18 cellular contexts compared by ENCODE assay signal in genomic region chr12:109989380-109989779, GRCh38. TPM values are rescaled to one million over a fixed set of nuclear protein-coding genes. Genes with fewer than 3 reads are reported as not detected.
A peak's percentile ranks its signal among the peaks of the same experiment; 100 is the strongest.
DNase-seq lines count a peak whose midpoint lies in the region; ATAC-seq and TF ChIP-seq lines count a peak whose summit lies in the region.
"Had no signal": no experiment of that assay in that cellular context is flagged by ENCODE, and none has a peak within 500 bp of the region (broad histone marks: within the 10 kb centered on the region; RNA-seq: fewer than 3 reads in every experiment).

No MANE protein-coding gene starts in this region.

- no peak overlapping the region for H3K4me3 Mint-ChIP-seq in activated naive CD4-positive, alpha-beta T cell treated with anti-CD3 and anti-CD28 coated beads, Interleukin-2, amount 50 U/mL, for 24 hours
- H3K4me3 Mint-ChIP-seq in glutamatergic neuron (ENCODE audit: unreplicated experiment) = peak overlapping the region; percentile 52
- H3K4me3 Mint-ChIP-seq: CD8-positive, alpha-beta memory T cell; dendritic cell treated with granulocyte-macrophage colony-stimulating factor and Interleukin-4, amounts not matched to agents 40 ng/mL and 50 ng/mL, for 4 days; neural crest cell had no signal

- H3K4me1 Mint-ChIP-seq in activated naive CD4-positive, alpha-beta T cell treated with anti-CD3 and anti-CD28 coated beads, Interleukin-2, amount 50 U/mL, for 24 hours = peaks cover 59% of the 10 kb centered on the region
- peaks cover 24% of the 10 kb centered on the region for H3K4me1 Mint-ChIP-seq in glutamatergic neuron (ENCODE audit: low read depth, unreplicated experiment)

- H3K36me3 ChIP-seq in stomach = peaks cover 26 to 82% (median 73%) of the 10 kb centered on the region in 4 donors

- H3K9me3 Mint-ChIP-seq in activated naive CD4-positive, alpha-beta T cell treated with anti-CD3 and anti-CD28 coated beads, Interleukin-2, amount 50 U/mL, for 24 hours = no peaks in the 10 kb centered on the region
- no peaks in the 10 kb centered on the region for H3K9me3 Mint-ChIP-seq in glutamatergic neuron (ENCODE audit: unreplicated experiment)
- H3K9me3 Mint-ChIP-seq: CD8-positive, alpha-beta memory T cell; dendritic cell treated with granulocyte-macrophage colony-stimulating factor and Interleukin-4, amounts not matched to agents 40 ng/mL and 50 ng/mL, for 4 days; neural crest cell had no signal

- WGBS in stomach, 5 donors = 67 to 84% (median 69%) methylated on average over 5 of the region's 5 CpGs

- H3K4me1 ChIP-seq in stomach = peaks cover 2 to 51% (median 28%) of the 10 kb centered on the region in 4 donors
- H3K4me1 ChIP-seq: testis had no signal

- no peak for DNase-seq in activated naive CD4-positive, alpha-beta T cell (lab: John Stamatoyannopoulos, UW)
- DNase-seq in NCI-H69 (lab: John Stamatoyannopoulos, UW) (peak; percentile 55), glutamatergic neuron (no peak), stomach (no peak), A172 (ENCODE audit: low spot score) (no peak), sciatic nerve (ENCODE audit: low spot score) (no peak)
- DNase-seq: activated T-cell treated with anti-CD3 and anti-CD28 coated beads, Interleukin-2, amount 50 U/mL, for 48 hours; CD8-positive, alpha-beta memory T cell; DND-41; foreskin melanocyte; NCI-H1092 treated with DMSO at 0.1 percent for 48 hours; SHP77; testis had no signal

- no peak overlapping the region for H3K4me3 ChIP-seq in stomach
- H3K4me3 ChIP-seq: testis had no signal

- ATAC-seq in HG02938 (IDR thresholded peaks at IDR 0.05; ENCODE audit: unreplicated experiment) (no peak), sciatic nerve (no peak)

- no peak for TF ChIP-seq EP300 in stomach (IDR thresholded peaks at IDR 0.05)

- intact Hi-C loops in stomach (cut with DNase I; ENCODE audit: low total_unique reads) = no loop called here
- intact Hi-C loops in sciatic nerve (cut with DNase I) = no loop called here

- no peak for TF ChIP-seq POLR2A in stomach (IDR thresholded peaks at IDR 0.05)

- peaks cover 20% of the 10 kb centered on the region for H3K36me3 Mint-ChIP-seq in activated naive CD4-positive, alpha-beta T cell treated with anti-CD3 and anti-CD28 coated beads, Interleukin-2, amount 50 U/mL, for 24 hours
- no peaks in the 10 kb centered on the region for H3K36me3 Mint-ChIP-seq in glutamatergic neuron (ENCODE audit: unreplicated experiment)

- H3K27ac ChIP-seq in stomach = peak overlapping the region in 3 of 5 donors; percentile 27 to 31 (median 29)
- H3K27ac ChIP-seq: epithelial cell of prostate, testis had no signal

- peak overlapping the region; percentile 82 for H3K27ac Mint-ChIP-seq in activated naive CD4-positive, alpha-beta T cell treated with anti-CD3 and anti-CD28 coated beads, Interleukin-2, amount 50 U/mL, for 24 hours
- H3K27ac Mint-ChIP-seq in glutamatergic neuron (ENCODE audit: unreplicated experiment) = peak overlapping the region; percentile 1
- H3K27ac Mint-ChIP-seq: dendritic cell treated with granulocyte-macrophage colony-stimulating factor and Interleukin-4, amounts not matched to agents 40 ng/mL and 50 ng/mL, for 4 days had no signal

- TF ChIP-seq CTCF in glutamatergic neuron (IDR thresholded peaks at IDR 0.05; ENCODE audit: partially characterized antibody, unreplicated experiment) (no peak), stomach (IDR thresholded peaks at IDR 0.05) (no peak)

- no peaks in the 10 kb centered on the region for H3K27me3 ChIP-seq in stomach
- H3K27me3 ChIP-seq: testis had no signal

- no peaks in the 10 kb centered on the region for H3K9me3 ChIP-seq in stomach
- H3K9me3 ChIP-seq: testis had no signal

- H3K27me3 Mint-ChIP-seq in activated naive CD4-positive, alpha-beta T cell treated with anti-CD3 and anti-CD28 coated beads, Interleukin-2, amount 50 U/mL, for 24 hours = no peaks in the 10 kb centered on the region
- no peaks in the 10 kb centered on the region for H3K27me3 Mint-ChIP-seq in glutamatergic neuron (ENCODE audit: unreplicated experiment)
- H3K27me3 Mint-ChIP-seq: CD8-positive, alpha-beta memory T cell; dendritic cell treated with granulocyte-macrophage colony-stimulating factor and Interleukin-4, amounts not matched to agents 40 ng/mL and 50 ng/mL, for 4 days had no signal

RNA-seq across cellular contexts. Expression of gene GIT2, which starts 6.8 kb away (rescaled TPM):
- total RNA-seq in glutamatergic neuron (ENCODE audit: unreplicated experiment) (54.9 TPM), stomach (10 to 100 TPM; 25.8 to 98.6 (median 61.0) TPM), sciatic nerve (66.6 TPM)
- 10 to 100 TPM in 1 of 3 donors, 1 to 10 TPM in 2; 6.4 to 10.6 (median 7.2) TPM for polyA plus RNA-seq in stomach
- total RNA-seq in A172 (2014; rRNA removed; shearing (Covaris generic)) = 30.2 and 30.3 TPM in 2 replicates

RNA-seq across cellular contexts. Expression of gene ANKRD13A, which starts 9.8 kb away (rescaled TPM):
- 139 TPM for total RNA-seq in glutamatergic neuron (ENCODE audit: unreplicated experiment)
- 100 to 1,000 TPM in 1 of 5 donors, 10 to 100 TPM in 4; 17.7 to 150 (median 56.6) TPM for total RNA-seq in stomach
- polyA plus RNA-seq in stomach = 10 to 100 TPM; 13.0 to 15.6 (median 13.6) TPM
- 131 and 155 TPM in 2 replicates for total RNA-seq in A172 (2014; rRNA removed; shearing (Covaris generic))
- 41.1 TPM for total RNA-seq in sciatic nerve

RNA-seq across cellular contexts. Expression of gene C12orf76, which starts 58.9 kb away (rescaled TPM):
- total RNA-seq in glutamatergic neuron (ENCODE audit: unreplicated experiment) (43.3 TPM), stomach (10 to 100 TPM in 4 of 5 donors, 1 to 10 TPM in 1; 7.0 to 44.2 (median 13.8) TPM), sciatic nerve (40.3 TPM)
- polyA plus RNA-seq in stomach = 10 to 100 TPM in 1 of 3 donors, 1 to 10 TPM in 2; 7.8 to 11.5 (median 9.8) TPM
- total RNA-seq in A172 (2014; rRNA removed; shearing (Covaris generic)) = 12.9 and 18.3 TPM in 2 replicates
